In genomic region chr3:124078978-124079911, GRCh38 we compare ENCODE assay signal across 8 cellular contexts. TPM values are rescaled to one million over a fixed set of nuclear protein-coding genes. Genes with fewer than 3 reads are reported as not detected.
DNase-seq lines count a peak whose midpoint lies in the region; ATAC-seq and TF ChIP-seq lines count a peak whose summit lies in the region.

No MANE protein-coding gene starts in this region.

- no peak overlapping the region for H3K4me3 ChIP-seq in retinal pigment epithelial cell (ENCODE audit: low read length)

- DNase-seq in SHP77 (lab: John Stamatoyannopoulos, UW) = peak; percentile 5 to 36
- DNase-seq in SHP77 treated with DMSO at 0.1 percent for 48 hours (lab: John Stamatoyannopoulos, UW) = no peak
- DNase-seq in LHCN-M2 (ENCODE audit: low read depth) = peak; percentile 31
- peak; percentile 52 for DNase-seq in SK-N-DZ (ENCODE audit: low spot score)
- DNase-seq in foreskin melanocyte = peak; percentile 7
- no peak for DNase-seq in retinal pigment epithelial cell (ENCODE audit: low read depth)

- ATAC-seq in HG02759 (IDR thresholded peaks at IDR 0.05; ENCODE audit: unreplicated experiment) = no peak
- no peak for ATAC-seq in GM18867 (IDR thresholded peaks at IDR 0.05; ENCODE audit: unreplicated experiment)

- TF ChIP-seq CTCF in retinal pigment epithelial cell (conservative IDR thresholded peaks at IDR 0.05; ENCODE audit: low read depth, low read length) = peak; percentile 82

RNA-seq across cellular contexts. Expression of gene KALRN, which starts 46.1 kb away (rescaled TPM):
- total RNA-seq in LHCN-M2 (2014; rRNA removed) = 1.0 and 2.4 TPM in 2 replicates
- polyA plus RNA-seq in LHCN-M2 (2012) = 1.00 TPM
- 9.3 and 10.4 TPM in 2 replicates for polyA plus RNA-seq in SK-N-DZ (2014; cell fraction: cytosol; rRNA removed)
- polyA plus RNA-seq in SK-N-DZ (2014; cell fraction: nucleus; rRNA removed) = 19.8 and 31.0 TPM in 2 replicates

Comparison
In these comparisons a context has a peak if more than half of its experiments do, and no peak if none do; other contexts are left out.
1. DNase-seq: peak in SHP77 (2 of 2), LHCN-M2 (single experiment), SK-N-DZ (single experiment) and foreskin melanocyte (single experiment); none in SHP77 treated with DMSO at 0.1 percent for 48 hours (single experiment) and retinal pigment epithelial cell (single experiment).